Comparison of ENCODE assay signal across 12 cellular contexts in the genomic region with DNA sequence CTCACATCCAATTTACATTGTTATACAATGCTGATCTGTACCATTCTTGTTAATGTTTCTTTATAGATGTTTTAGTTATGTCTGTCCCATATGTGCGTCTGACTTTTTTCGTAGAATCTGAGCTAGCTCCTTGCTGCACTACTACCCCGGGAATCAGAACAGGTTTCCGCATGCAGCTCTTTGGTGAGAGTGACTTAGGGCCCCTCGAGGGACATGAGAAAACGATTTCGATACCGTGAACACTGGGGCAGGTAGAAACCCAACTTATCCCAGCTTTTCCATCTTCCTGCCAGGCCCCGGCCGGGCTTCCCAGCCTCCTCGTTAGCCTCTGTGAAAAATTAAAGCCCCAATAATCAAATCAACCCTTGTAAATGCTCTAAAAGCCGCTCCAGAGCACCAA. TPM values are rescaled to one million over a fixed set of nuclear protein-coding genes. Genes with fewer than 3 reads are reported as not detected.
"Had no signal": no experiment of that assay in that cellular context is flagged by ENCODE, and none has a peak within 500 bp of the region (broad histone marks: within the 10 kb centered on the region; RNA-seq: fewer than 3 reads in every experiment).

No MANE protein-coding gene starts in this region.

- H3K9me3 Mint-ChIP-seq: activated CD4-positive, alpha-beta memory T cell treated with anti-CD3 and anti-CD28 coated beads for 36 hours; activated naive CD4-positive, alpha-beta T cell treated with anti-CD3 and anti-CD28 coated beads for 36 hours; activated naive CD8-positive, alpha-beta T cell treated with anti-CD3 and anti-CD28 coated beads, Interleukin-2, amount 50 U/mL, for 24 hours; activated T-helper 2 cell treated with anti-CD3 and anti-CD28 coated beads, Interferon-gamma antibody, Interleukin-2, Interleukin-4, amounts not matched to agents 10 μg/mL and 5 μg/mL and 100 μg/mL, durations not matched to agents 14 hours and 24 hours and 36 hours; stimulated activated naive B cell treated with anti-CD40 and anti-IgM and Interleukin-4, amounts not matched to agents 10 μg/mL and 1 μg/mL and 100 μg/mL, for 72 hours had no signal

- H3K4me3 ChIP-seq: pancreas, thyroid gland had no signal

- H3K27ac Mint-ChIP-seq: activated CD4-positive, alpha-beta memory T cell treated with anti-CD3 and anti-CD28 coated beads for 36 hours; activated CD4-positive, alpha-beta T cell treated with anti-CD3 and anti-CD28 coated beads for 36 hours; activated CD8-positive, alpha-beta memory T cell treated with anti-CD3 and anti-CD28 coated beads, Interleukin-2, amount 10 ng/mL, durations not matched to agents 7 days and 5 days; activated naive CD4-positive, alpha-beta T cell treated with anti-CD3 and anti-CD28 coated beads for 36 hours; activated naive CD8-positive, alpha-beta T cell treated with anti-CD3 and anti-CD28 coated beads, Interleukin-2, amount 50 U/mL, for 24 hours; activated T-helper 2 cell treated with anti-CD3 and anti-CD28 coated beads, Interferon-gamma antibody, Interleukin-2, Interleukin-4, amounts not matched to agents 10 μg/mL and 5 μg/mL and 100 μg/mL, durations not matched to agents 14 hours and 24 hours and 36 hours; stimulated activated naive B cell treated with anti-CD40 and anti-IgM and Interleukin-4, amounts not matched to agents 10 μg/mL and 1 μg/mL and 100 μg/mL, for 72 hours had no signal

- H3K4me1 ChIP-seq: pancreas had no signal

- H3K4me3 Mint-ChIP-seq: activated CD4-positive, alpha-beta memory T cell treated with anti-CD3 and anti-CD28 coated beads for 36 hours; activated CD4-positive, alpha-beta T cell treated with anti-CD3 and anti-CD28 coated beads for 36 hours; activated CD8-positive, alpha-beta memory T cell treated with anti-CD3 and anti-CD28 coated beads, Interleukin-2, amount 10 ng/mL, durations not matched to agents 7 days and 5 days; activated naive CD4-positive, alpha-beta T cell treated with anti-CD3 and anti-CD28 coated beads for 36 hours; activated naive CD8-positive, alpha-beta T cell treated with anti-CD3 and anti-CD28 coated beads, Interleukin-2, amount 50 U/mL, for 24 hours; stimulated activated naive B cell treated with anti-CD40 and anti-IgM and Interleukin-4, amounts not matched to agents 10 μg/mL and 1 μg/mL and 100 μg/mL, for 72 hours had no signal

- H3K36me3 Mint-ChIP-seq: activated CD4-positive, alpha-beta memory T cell treated with anti-CD3 and anti-CD28 coated beads for 36 hours; activated CD8-positive, alpha-beta memory T cell treated with anti-CD3 and anti-CD28 coated beads, Interleukin-2, amount 10 ng/mL, durations not matched to agents 7 days and 5 days; stimulated activated naive B cell treated with anti-CD40 and anti-IgM and Interleukin-4, amounts not matched to agents 10 μg/mL and 1 μg/mL and 100 μg/mL, for 72 hours had no signal

- H3K36me3 ChIP-seq: pancreas, thyroid gland had no signal

- H3K4me1 Mint-ChIP-seq: activated CD8-positive, alpha-beta memory T cell treated with anti-CD3 and anti-CD28 coated beads, Interleukin-2, amount 10 ng/mL, durations not matched to agents 7 days and 5 days had no signal

- H3K9me3 ChIP-seq: pancreas, thyroid gland had no signal

- H3K27me3 ChIP-seq: thyroid gland had no signal

- H3K27ac ChIP-seq: pancreas, thyroid gland had no signal

RNA-seq across cellular contexts. Expression of a gene that starts 23.4 kb away (rescaled TPM):
- total RNA-seq: activated CD4-positive, alpha-beta memory T cell treated with anti-CD3 and anti-CD28 coated beads for 36 hours; activated CD4-positive, alpha-beta T cell treated with anti-CD3 and anti-CD28 coated beads for 36 hours; activated CD8-positive, alpha-beta memory T cell treated with anti-CD3 and anti-CD28 coated beads, Interleukin-2, amount 10 ng/mL, durations not matched to agents 7 days and 5 days; activated naive CD4-positive, alpha-beta T cell treated with anti-CD3 and anti-CD28 coated beads for 36 hours; activated T-helper 2 cell treated with anti-CD3 and anti-CD28 coated beads, Interferon-gamma antibody, Interleukin-2, Interleukin-4, amounts not matched to agents 10 μg/mL and 5 μg/mL and 100 μg/mL, durations not matched to agents 14 hours and 24 hours and 36 hours; bronchial epithelial cell; dermis microvascular lymphatic vessel endothelial cell; T-helper 1 cell treated with Interleukin-12 subunit alpha and Interleukin-12 subunit beta and Interleukin-4 antibody, amounts not matched to agents 30 ng/mL and 1 ng/mL, for 36 hours had no signal
